In the genomic region with DNA sequence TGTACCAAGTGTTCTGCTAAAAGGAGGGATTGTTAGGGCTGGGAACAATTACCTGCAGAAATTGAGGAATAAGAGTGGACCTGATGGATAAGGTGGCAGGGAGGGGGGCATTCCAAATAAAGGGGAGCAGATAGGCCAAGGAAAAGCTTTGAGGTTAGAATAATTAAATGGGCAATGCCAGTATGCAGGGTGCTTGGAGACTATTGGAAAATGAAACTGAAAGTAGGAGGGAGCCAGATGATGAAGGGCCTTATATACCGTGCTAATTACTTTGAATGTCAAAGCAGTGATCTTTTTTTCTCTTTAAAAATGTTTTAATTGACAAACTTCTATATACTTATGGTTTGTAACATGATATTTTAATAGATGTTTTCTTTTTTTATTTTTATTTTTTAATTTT, we compare ENCODE assay signal across 1 cellular context.
TF ChIP-seq lines count a peak whose summit lies in the region.

No MANE protein-coding gene starts in this region.

TF ChIP-seq in HepG2, 621 proteins besides CTCF, POLR2A, EP300 and RAD21:
- TF ChIP-seq, protein P1, sequence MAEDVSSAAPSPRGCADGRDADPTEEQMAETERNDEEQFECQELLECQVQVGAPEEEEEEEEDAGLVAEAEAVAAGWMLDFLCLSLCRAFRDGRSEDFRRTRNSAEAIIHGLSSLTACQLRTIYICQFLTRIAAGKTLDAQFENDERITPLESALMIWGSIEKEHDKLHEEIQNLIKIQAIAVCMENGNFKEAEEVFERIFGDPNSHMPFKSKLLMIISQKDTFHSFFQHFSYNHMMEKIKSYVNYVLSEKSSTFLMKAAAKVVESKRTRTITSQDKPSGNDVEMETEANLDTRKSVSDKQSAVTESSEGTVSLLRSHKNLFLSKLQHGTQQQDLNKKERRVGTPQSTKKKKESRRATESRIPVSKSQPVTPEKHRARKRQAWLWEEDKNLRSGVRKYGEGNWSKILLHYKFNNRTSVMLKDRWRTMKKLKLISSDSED (CRISPR knock-in tag; IDR thresholded peaks at IDR 0.05) = no peak
- TF ChIP-seq HOXD1 (CRISPR knock-in tag; IDR thresholded peaks at IDR 0.05) = no peak
- no peak for TF ChIP-seq PHF20 (CRISPR knock-in tag; IDR thresholded peaks at IDR 0.05)
- TF ChIP-seq KDM5A (IDR thresholded peaks at IDR 0.05; ENCODE audit: borderline replicate concordance, low read length) = no peak
- no peak for TF ChIP-seq MTA1 (CRISPR knock-in tag; IDR thresholded peaks at IDR 0.05; ENCODE audit: borderline replicate concordance)
- no peak for TF ChIP-seq PHF8 (CRISPR knock-in tag; IDR thresholded peaks at IDR 0.05)
- no peak for TF ChIP-seq ZNF460 (CRISPR knock-in tag; IDR thresholded peaks at IDR 0.05; ENCODE audit: borderline replicate concordance)
- TF ChIP-seq TOE1 (CRISPR knock-in tag; IDR thresholded peaks at IDR 0.05) = no peak
- TF ChIP-seq SP5 (CRISPR knock-in tag; IDR thresholded peaks at IDR 0.05; ENCODE audit: borderline replicate concordance, low read depth) = no peak
- no peak for TF ChIP-seq GATAD2A (CRISPR knock-in tag; IDR thresholded peaks at IDR 0.05)
- TF ChIP-seq, protein P2, sequence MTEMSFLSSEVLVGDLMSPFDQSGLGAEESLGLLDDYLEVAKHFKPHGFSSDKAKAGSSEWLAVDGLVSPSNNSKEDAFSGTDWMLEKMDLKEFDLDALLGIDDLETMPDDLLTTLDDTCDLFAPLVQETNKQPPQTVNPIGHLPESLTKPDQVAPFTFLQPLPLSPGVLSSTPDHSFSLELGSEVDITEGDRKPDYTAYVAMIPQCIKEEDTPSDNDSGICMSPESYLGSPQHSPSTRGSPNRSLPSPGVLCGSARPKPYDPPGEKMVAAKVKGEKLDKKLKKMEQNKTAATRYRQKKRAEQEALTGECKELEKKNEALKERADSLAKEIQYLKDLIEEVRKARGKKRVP (CRISPR knock-in tag; IDR thresholded peaks at IDR 0.05) = no peak
- no peak for TF ChIP-seq MEIS2 (CRISPR knock-in tag; IDR thresholded peaks at IDR 0.05)
- no peak for TF ChIP-seq HBP1 (CRISPR knock-in tag; IDR thresholded peaks at IDR 0.05; ENCODE audit: low read depth)
- no peak for TF ChIP-seq HNF4A (CRISPR knock-in tag; IDR thresholded peaks at IDR 0.05)
